Comparison of ENCODE assay signal across 26 cellular contexts in genomic region chr7:106054971-106055370, GRCh38.
"Had no signal": no experiment of that assay in that cellular context is flagged by ENCODE, and none has a peak within 500 bp of the region (broad histone marks: within the 10 kb centered on the region; RNA-seq: fewer than 3 reads in every experiment).

No MANE protein-coding gene starts in this region.

- H3K9me3 Mint-ChIP-seq: effector memory CD8-positive, alpha-beta T cell; natural killer cell treated with Interleukin-12 subunit alpha and Interleukin-12 subunit beta and Interleukin-15 and Interleukin-18, amount 100 ng/mL, for 72 hours; type B pancreatic cell had no signal

- H3K36me3 ChIP-seq: adrenal gland, ascending aorta, colonic mucosa, left ventricle myocardium inferior, neutrophil, ovary, right atrium auricular region, spleen, thoracic aorta, vagina had no signal

- H3K9me3 ChIP-seq: adrenal gland, ascending aorta, colonic mucosa, neutrophil, ovary, psoas muscle, right atrium auricular region, spleen, thoracic aorta, vagina had no signal

- H3K36me3 Mint-ChIP-seq: activated naive CD8-positive, alpha-beta T cell; natural killer cell treated with Interleukin-12 subunit alpha and Interleukin-12 subunit beta and Interleukin-15 and Interleukin-18, amount 100 ng/mL, for 72 hours; type B pancreatic cell had no signal

- H3K27me3 Mint-ChIP-seq: activated naive CD8-positive, alpha-beta T cell had no signal

- H3K27ac ChIP-seq: adrenal gland, ascending aorta, colonic mucosa, left ventricle myocardium inferior, neutrophil, ovary, psoas muscle, right atrium auricular region, spleen, thoracic aorta, vagina had no signal

- DNase-seq: activated CD4-positive, alpha-beta T cell treated with anti-CD3 and anti-CD28 coated beads, Interleukin-2, amount 50 U/mL, for 1 hour; activated CD8-positive, alpha-beta T cell treated with anti-CD3 and anti-CD28 coated beads, Interleukin-2, amount 10 ng/mL, durations not matched to agents 7 days and 5 days; activated naive CD4-positive, alpha-beta T cell; activated T-cell treated with anti-CD3 and anti-CD28 coated beads, Interleukin-2, amount 50 U/mL, for 1 hour; adrenal gland; central memory CD4-positive, alpha-beta T cell; colonic mucosa; dorsolateral prefrontal cortex; effector memory CD8-positive, alpha-beta T cell; foreskin melanocyte; left ventricle myocardium inferior; mammary epithelial cell; ovary; psoas muscle; spleen; stimulated activated CD4-positive, alpha-beta T cell treated with anti-CD3 and anti-CD28 coated beads, Interleukin-4, amount 100 ng/mL, for 1 hour; stimulated activated naive CD4-positive, alpha-beta T cell had no signal

- H3K27ac Mint-ChIP-seq: activated CD8-positive, alpha-beta T cell treated with anti-CD3 and anti-CD28 coated beads, Interleukin-2, amount 10 ng/mL, durations not matched to agents 7 days and 5 days; activated naive CD8-positive, alpha-beta T cell; effector memory CD8-positive, alpha-beta T cell; natural killer cell treated with Interleukin-12 subunit alpha and Interleukin-12 subunit beta and Interleukin-15 and Interleukin-18, amount 100 ng/mL, for 72 hours; type B pancreatic cell had no signal

- H3K4me3 ChIP-seq: adrenal gland, ascending aorta, colonic mucosa, dorsolateral prefrontal cortex, left ventricle myocardium inferior, ovary, psoas muscle, right atrium auricular region, spleen, thoracic aorta, vagina had no signal

- H3K4me3 Mint-ChIP-seq: activated CD8-positive, alpha-beta T cell treated with anti-CD3 and anti-CD28 coated beads, Interleukin-2, amount 10 ng/mL, durations not matched to agents 7 days and 5 days; activated naive CD8-positive, alpha-beta T cell; effector memory CD8-positive, alpha-beta T cell; natural killer cell treated with Interleukin-12 subunit alpha and Interleukin-12 subunit beta and Interleukin-15 and Interleukin-18, amount 100 ng/mL, for 72 hours; type B pancreatic cell had no signal

- ATAC-seq: activated CD8-positive, alpha-beta T cell treated with anti-CD3 and anti-CD28 coated beads, Interleukin-2, amount 10 ng/mL, durations not matched to agents 7 days and 5 days; effector memory CD8-positive, alpha-beta T cell; esophagus mucosa; natural killer cell treated with Interleukin-12 subunit alpha and Interleukin-12 subunit beta and Interleukin-15 and Interleukin-18, amount 100 ng/mL, for 72 hours; psoas muscle had no signal

- H3K27me3 ChIP-seq: adrenal gland, ascending aorta, colonic mucosa, dorsolateral prefrontal cortex, ovary, right atrium auricular region, spleen, vagina had no signal
